ENCODE assay signal across 1 cellular context in genomic region chr16:19522369-19523159, GRCh38.
TF ChIP-seq lines count a peak whose summit lies in the region.

No MANE protein-coding gene starts in this region.

TF ChIP-seq in K562, 482 proteins besides CTCF, POLR2A, EP300 and RAD21:
- no peak for TF ChIP-seq LCOR (CRISPR knock-in tag; IDR thresholded peaks at IDR 0.05)
- TF ChIP-seq KAT7 (CRISPR knock-in tag; IDR thresholded peaks at IDR 0.05; ENCODE audit: borderline replicate concordance): no peak
- no peak for TF ChIP-seq SRSF3 (IDR thresholded peaks at IDR 0.05; ENCODE audit: insufficient read depth, low read length)
- TF ChIP-seq ZEB2 (IDR thresholded peaks at IDR 0.05): no peak
- TF ChIP-seq CREM (IDR thresholded peaks at IDR 0.05; ENCODE audit: low read depth): no peak
- TF ChIP-seq SRF (CRISPR knock-in tag; IDR thresholded peaks at IDR 0.05): no peak
- no peak for TF ChIP-seq PML (IDR thresholded peaks at IDR 0.05; ENCODE audit: low read length)
- TF ChIP-seq ZNF143 (CRISPR knock-in tag; IDR thresholded peaks at IDR 0.05): no peak
- no peak for TF ChIP-seq RBM39 (optimal IDR thresholded peaks at IDR 0.05; ENCODE audit: low read depth, low read length)
- no peak for TF ChIP-seq ZFP36 (IDR thresholded peaks at IDR 0.05; ENCODE audit: low read depth, low read length, partially characterized antibody)
- no peak for TF ChIP-seq RBM34 (IDR thresholded peaks at IDR 0.05; ENCODE audit: borderline replicate concordance, insufficient read depth, low read length)
- TF ChIP-seq ZNF347 (CRISPR knock-in tag; IDR thresholded peaks at IDR 0.05; ENCODE audit: low read depth): no peak
- no peak for TF ChIP-seq E2F6 (IDR thresholded peaks at IDR 0.05; ENCODE audit: borderline replicate concordance in 1 of 2, extremely low read depth in 1 of 2, insufficient read depth in 1 of 2, insufficient read length in 1 of 2, low read depth in 1 of 2, low read length in 1 of 2, poor library complexity in 1 of 2, severe bottlenecking in 1 of 2)
- no peak for TF ChIP-seq ZNF707 (CRISPR knock-in tag; conservative IDR thresholded peaks at IDR 0.05)
- TF ChIP-seq NUFIP1 (IDR thresholded peaks at IDR 0.05; ENCODE audit: partially characterized antibody): no peak
- TF ChIP-seq JUND (IDR thresholded peaks at IDR 0.05; ENCODE audit: borderline replicate concordance, low read depth, low read length): no peak
- no peak for TF ChIP-seq JUND (tag; IDR thresholded peaks at IDR 0.05; ENCODE audit: borderline replicate concordance, low read depth, low read length)
